Comparison of ENCODE assay signal across 1 cellular context in the genomic region with DNA sequence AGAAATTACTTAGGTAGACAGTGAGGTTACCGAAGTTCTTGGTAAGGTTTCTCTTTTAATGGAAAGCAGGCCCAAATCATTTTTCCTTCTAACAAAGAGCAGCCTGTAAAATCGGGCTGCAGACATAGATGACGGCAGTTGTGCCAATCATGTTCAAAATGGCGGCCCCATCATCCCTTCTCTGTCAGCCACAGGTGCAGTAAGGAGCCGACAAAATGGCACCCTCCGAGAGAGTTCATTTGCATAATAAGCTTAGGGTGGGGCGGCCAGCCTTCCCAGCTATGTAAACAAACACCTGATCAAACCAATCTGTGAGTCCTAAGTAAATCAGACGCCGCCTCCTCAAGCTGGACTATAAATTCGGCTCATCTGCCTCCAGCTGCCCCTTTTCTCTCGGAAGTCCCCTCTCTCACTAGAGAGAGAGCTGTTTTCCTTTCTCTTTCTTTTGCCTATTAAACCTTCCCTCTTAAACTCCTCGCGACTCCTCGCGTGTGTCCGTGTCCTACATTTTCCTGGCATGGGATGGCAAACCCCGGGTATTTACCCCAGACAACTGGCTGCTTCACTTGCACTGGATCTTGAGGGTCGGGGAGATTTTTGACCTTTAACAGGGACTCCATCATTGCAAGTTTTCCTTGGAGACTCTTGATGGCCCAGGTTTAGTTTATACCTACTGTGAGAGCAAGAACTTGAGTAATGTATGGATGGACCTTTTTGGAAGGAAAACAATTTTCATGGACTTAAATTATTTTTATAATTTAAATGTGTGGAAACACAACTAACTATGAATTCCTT.
TF ChIP-seq lines count a peak whose summit lies in the region.

No MANE protein-coding gene starts in this region.

TF ChIP-seq in HEK293T, 16 proteins besides CTCF, POLR2A, EP300 and RAD21 (continued from another document):
- TF ChIP-seq ARNT (IDR thresholded peaks at IDR 0.05) (no peak), LEF1 (IDR thresholded peaks at IDR 0.05; ENCODE audit: borderline replicate concordance) (no peak), FOXM1 (IDR thresholded peaks at IDR 0.05; ENCODE audit: borderline replicate concordance) (no peak)
